In genomic region chr5:141597394-141597793, GRCh38 we compare ENCODE assay signal across 1 cellular context.
TF ChIP-seq lines count a peak whose summit lies in the region.

No MANE protein-coding gene starts in this region.

TF ChIP-seq in GM23338, 12 proteins besides CTCF, POLR2A, EP300 and RAD21 (continued from another document):
- TF ChIP-seq ZNF462 (CRISPR knock-in tag; IDR thresholded peaks at IDR 0.05) (no peak), REST (IDR thresholded peaks at IDR 0.05; ENCODE audit: unreplicated experiment) (no peak), NANOG (IDR thresholded peaks at IDR 0.05; ENCODE audit: borderline replicate concordance) (no peak)
